Comparison of ENCODE assay signal across 8 cellular contexts in genomic region chr1:2543543-2544092, GRCh38. TPM values are rescaled to one million over a fixed set of nuclear protein-coding genes. Genes with fewer than 3 reads are reported as not detected.
DNase-seq lines count a peak whose midpoint lies in the region; ATAC-seq lines count a peak whose summit lies in the region.

No MANE protein-coding gene starts in this region.

- H3K4me3 Mint-ChIP-seq in activated CD4-positive, alpha-beta T cell treated with anti-CD3 and anti-CD28 coated beads, Interleukin-2, amount 10 ng/mL, durations not matched to agents 24 days and 14 days: no peak overlapping the region

- no peak for ATAC-seq in GM18907 (IDR thresholded peaks at IDR 0.05; ENCODE audit: unreplicated experiment)

- intact Hi-C loops in activated CD4-positive, alpha-beta T cell treated with anti-CD3 and anti-CD28 coated beads, Interleukin-2, amount 10 ng/mL, durations not matched to agents 24 days and 14 days (cut with micrococcal nuclease): no loop called here

- peak; percentile 75 for DNase-seq in activated CD4-positive, alpha-beta T cell treated with anti-CD3 and anti-CD28 coated beads, Interleukin-2, amount 10 ng/mL, durations not matched to agents 24 days and 14 days
- DNase-seq in activated CD4-positive, alpha-beta T cell treated with anti-CD3 and anti-CD28 coated beads, Interleukin-2, amount 50 U/mL, for 48 hours: no peak
- peak; percentile 49 for DNase-seq in MV-4-11 (lab: John Stamatoyannopoulos, UW)
- DNase-seq in brain pericyte (ENCODE audit: low read depth, low spot score): peak; percentile 69
- peak; percentile 25 for DNase-seq in occipital lobe (lab: John Stamatoyannopoulos, UW)
- no peak for DNase-seq in NCI-H226
- no peak for DNase-seq in LoVo (ENCODE audit: low spot score)

- H3K27ac Mint-ChIP-seq in activated CD4-positive, alpha-beta T cell treated with anti-CD3 and anti-CD28 coated beads, Interleukin-2, amount 10 ng/mL, durations not matched to agents 24 days and 14 days: no peak overlapping the region

- peaks cover 9% of the 10 kb centered on the region for H3K27me3 Mint-ChIP-seq in activated CD4-positive, alpha-beta T cell treated with anti-CD3 and anti-CD28 coated beads, Interleukin-2, amount 10 ng/mL, durations not matched to agents 24 days and 14 days

- H3K36me3 Mint-ChIP-seq in activated CD4-positive, alpha-beta T cell treated with anti-CD3 and anti-CD28 coated beads, Interleukin-2, amount 10 ng/mL, durations not matched to agents 24 days and 14 days (ENCODE audit: low read depth): no peaks in the 10 kb centered on the region

- H3K9me3 Mint-ChIP-seq in activated CD4-positive, alpha-beta T cell treated with anti-CD3 and anti-CD28 coated beads, Interleukin-2, amount 10 ng/mL, durations not matched to agents 24 days and 14 days: no peaks in the 10 kb centered on the region

- H3K4me1 Mint-ChIP-seq in activated CD4-positive, alpha-beta T cell treated with anti-CD3 and anti-CD28 coated beads, Interleukin-2, amount 10 ng/mL, durations not matched to agents 24 days and 14 days: peaks cover 1% of the 10 kb centered on the region

RNA-seq across cellular contexts. Expression of gene TNFRSF14, which starts 12.6 kb away (rescaled TPM):
- total RNA-seq in activated CD4-positive, alpha-beta T cell treated with anti-CD3 and anti-CD28 coated beads, Interleukin-2, amount 10 ng/mL, durations not matched to agents 24 days and 14 days: 207 and 209 TPM in 2 replicates
- total RNA-seq in occipital lobe: 2.0 TPM

RNA-seq across cellular contexts. Expression of gene HES5, which starts 13.6 kb away (rescaled TPM):
- total RNA-seq in activated CD4-positive, alpha-beta T cell treated with anti-CD3 and anti-CD28 coated beads, Interleukin-2, amount 10 ng/mL, durations not matched to agents 24 days and 14 days: not detected in 2 replicates
- 25.4 TPM for total RNA-seq in occipital lobe

RNA-seq across cellular contexts. Expression of gene PANK4, which starts 17.2 kb away (rescaled TPM):
- total RNA-seq in activated CD4-positive, alpha-beta T cell treated with anti-CD3 and anti-CD28 coated beads, Interleukin-2, amount 10 ng/mL, durations not matched to agents 24 days and 14 days: 55.2 and 56.7 TPM in 2 replicates
- total RNA-seq in occipital lobe: 26.0 TPM

RNA-seq across cellular contexts. Expression of gene PRXL2B, which starts 43.0 kb away (rescaled TPM):
- 42.3 and 43.5 TPM in 2 replicates for total RNA-seq in activated CD4-positive, alpha-beta T cell treated with anti-CD3 and anti-CD28 coated beads, Interleukin-2, amount 10 ng/mL, durations not matched to agents 24 days and 14 days
- total RNA-seq in occipital lobe: 11.9 TPM

Comparison
In these comparisons a context has a peak if more than half of its experiments do, and no peak if none do; other contexts are left out.
1. DNase-seq: peak in activated CD4-positive, alpha-beta T cell treated with anti-CD3 and anti-CD28 coated beads, Interleukin-2, amount 10 ng/mL, durations not matched to agents 24 days and 14 days (single experiment), MV-4-11 (single experiment), brain pericyte (single experiment) and occipital lobe (single experiment); none in activated CD4-positive, alpha-beta T cell treated with anti-CD3 and anti-CD28 coated beads, Interleukin-2, amount 50 U/mL, for 48 hours (0 of 2), NCI-H226 (single experiment) and LoVo (single experiment).
2. RNA of gene TNFRSF14, which starts 12.6 kb away (total RNA-seq): 207 to 209 TPM in activated CD4-positive, alpha-beta T cell treated with anti-CD3 and anti-CD28 coated beads, Interleukin-2, amount 10 ng/mL, durations not matched to agents 24 days and 14 days; 2.0 TPM in occipital lobe (single experiment); every median in the first group is over 10 times any median in the second.
3. RNA of gene HES5, which starts 13.6 kb away (total RNA-seq): 25.4 TPM in occipital lobe (single experiment); not detected in activated CD4-positive, alpha-beta T cell treated with anti-CD3 and anti-CD28 coated beads, Interleukin-2, amount 10 ng/mL, durations not matched to agents 24 days and 14 days; every median in the first group is over 10 times any median in the second.